Comparison of ENCODE assay signal across 1 cellular context in genomic region chr13:109900320-109900719, GRCh38.
TF ChIP-seq lines count a peak whose summit lies in the region.

No MANE protein-coding gene starts in this region.

TF ChIP-seq in IMR-90, 13 proteins besides CTCF, POLR2A, EP300 and RAD21:
- TF ChIP-seq CEBPB (IDR thresholded peaks at IDR 0.05; ENCODE audit: low read depth, low read length) (no peak), SMC3 (IDR thresholded peaks at IDR 0.05; ENCODE audit: low read depth, low read length) (no peak), MAZ (IDR thresholded peaks at IDR 0.05; ENCODE audit: borderline replicate concordance, low read depth, low read length) (no peak), MAFK (IDR thresholded peaks at IDR 0.05; ENCODE audit: low read depth, low read length) (no peak), MXI1 (IDR thresholded peaks at IDR 0.05; ENCODE audit: borderline replicate concordance, low read depth, low read length) (no peak), NFE2L2 (IDR thresholded peaks at IDR 0.05; ENCODE audit: low read depth, low read length) (no peak), ELK1 (IDR thresholded peaks at IDR 0.05; ENCODE audit: borderline replicate concordance, low read depth, low read length) (no peak), USF2 (IDR thresholded peaks at IDR 0.05; ENCODE audit: low read depth, low read length) (no peak), CHD1 (IDR thresholded peaks at IDR 0.05; ENCODE audit: low read depth, low read length) (no peak), FOS (IDR thresholded peaks at IDR 0.05; ENCODE audit: low read depth, low read length) (no peak)
